8 cellular contexts compared by ENCODE assay signal in genomic region chr19:13765395-13766094, GRCh38. TPM values are rescaled to one million over a fixed set of nuclear protein-coding genes. Genes with fewer than 3 reads are reported as not detected.
A peak's percentile ranks its signal among the peaks of the same experiment; 100 is the strongest.
DNase-seq lines count a peak whose midpoint lies in the region; ATAC-seq and TF ChIP-seq lines count a peak whose summit lies in the region.

No MANE protein-coding gene starts in this region.

- TF ChIP-seq CTCF in foreskin keratinocyte (conservative IDR thresholded peaks at IDR 0.05) (peak; percentile 8), lower leg skin (IDR thresholded peaks at IDR 0.05) (no peak)

- intact Hi-C loops in lower leg skin (cut with DNase I; ENCODE audit: low total_unique reads), result no loop called here

- 38 to 43% methylated on average over 19 of the region's 19 CpGs for WGBS in lower leg skin, 2 donors

- POLR2A ChIA-PET in T-cell (lab: Charles Lee), result interaction anchor here in 1 of 2 donors (0.7 kb wide), 1 partner anchor 9 kb away, joined by 3 read pairs; the partner anchor contains the start of gene C19orf53

- DNase-seq in HAP-1 (ENCODE audit: low spot score in 2 of 2) (peak in 1 of 2 experiments; percentile 56), T-cell (no peak), foreskin keratinocyte (no peak), lower leg skin (ENCODE audit: low spot score in 2 of 2) (no peak), NCI-H2081 treated with DMSO at 0.1 percent for 48 hours (lab: John Stamatoyannopoulos, UW) (no peak), HCEC 1CT (no peak), AG08395 (ENCODE audit: low spot score) (no peak)

- H3K27ac ChIP-seq in foreskin keratinocyte, result peak overlapping the region; percentile 1
- peak overlapping the region in 18 of 21 experiments; percentile 6 to 87 (median 74) for H3K27ac ChIP-seq in skin epidermis

- H3K27me3 Mint-ChIP-seq in T-cell, result no peaks in the 10 kb centered on the region

- peak overlapping the region; percentile 83 to 93 (median 84) for H3K4me3 Mint-ChIP-seq in T-cell

- peaks cover 9% of the 10 kb centered on the region for H3K36me3 Mint-ChIP-seq in T-cell

- H3K36me3 ChIP-seq in HAP-1 (replicated peaks), result peaks cover 55% of the 10 kb centered on the region

- peaks cover 8% of the 10 kb centered on the region for H3K4me1 ChIP-seq in HAP-1
- peaks cover 4% of the 10 kb centered on the region for H3K4me1 ChIP-seq in foreskin keratinocyte

- no peaks in the 10 kb centered on the region for H3K9me3 ChIP-seq in HAP-1

- peak overlapping the region; percentile 84 to 85 for H3K27ac Mint-ChIP-seq in T-cell

- H3K27me3 ChIP-seq in HAP-1 (ENCODE audit: low read depth), result no peaks in the 10 kb centered on the region
- no peaks in the 10 kb centered on the region for H3K27me3 ChIP-seq in foreskin keratinocyte

- H3K4me3 ChIP-seq in HAP-1 (peak overlapping the region; percentile 67), skin epidermis (peak overlapping the region; percentile 51 to 85 (median 68)), lower leg skin (ENCODE audit: low read depth, poor library complexity, severe bottlenecking) (no peak overlapping the region)

- TF ChIP-seq POLR2A in lower leg skin (IDR thresholded peaks at IDR 0.05), result no peak

- no peaks in the 10 kb centered on the region for H3K9me3 Mint-ChIP-seq in T-cell

- CTCF ChIA-PET in T-cell (lab: Charles Lee), result no interaction called here

- in situ Hi-C loops in HAP-1 (cut with MboI; ENCODE audit: low sequenced_read_pairs), result no loop called here

- peaks cover 16 to 22% (median 19%) of the 10 kb centered on the region in 3 donors for H3K4me1 Mint-ChIP-seq in T-cell

- no peak for ATAC-seq in T-cell (replicated peaks in 1 of 4)
- peak; percentile 23 for ATAC-seq in foreskin keratinocyte

RNA-seq across cellular contexts. Expression of gene MRI1, which starts 1.2 kb away (rescaled TPM):
- total RNA-seq in T-cell (100 to 1,000 TPM in 2 of 5 donors, 10 to 100 TPM in 3; 37.6 to 107 (median 94.3) TPM), foreskin keratinocyte (28.3 and 34.6 TPM in 2 replicates), lower leg skin (100 to 1,000 TPM in 2 of 4 donors, 10 to 100 TPM in 2; 72.8 to 133 (median 92.1) TPM)
- polyA plus RNA-seq in foreskin keratinocyte, result 17.6 and 19.0 TPM in 2 replicates

RNA-seq across cellular contexts. Expression of gene C19orf53, which starts 8.7 kb away (rescaled TPM):
- total RNA-seq in T-cell, result 10 to 100 TPM; 69.7 to 82.1 (median 76.8) TPM
- total RNA-seq in foreskin keratinocyte, result 189 and 192 TPM in 2 replicates
- polyA plus RNA-seq in foreskin keratinocyte, result 228 and 252 TPM in 2 replicates
- total RNA-seq in lower leg skin, result 100 to 1,000 TPM; 113 to 200 (median 145) TPM

RNA-seq across cellular contexts. Expression of gene ZSWIM4, which starts 29.7 kb away (rescaled TPM):
- 1 to 10 TPM; 5.4 to 9.8 (median 9.0) TPM for total RNA-seq in T-cell
- 4.3 and 5.6 TPM in 2 replicates for total RNA-seq in foreskin keratinocyte
- polyA plus RNA-seq in foreskin keratinocyte, result 2.1 and 3.1 TPM in 2 replicates
- total RNA-seq in lower leg skin, result 10 to 100 TPM; 22.3 to 29.9 (median 23.3) TPM
